Comparison of ENCODE assay signal across 21 cellular contexts in genomic region chr11:46215208-46215931, GRCh38.
"Had no signal": no experiment of that assay in that cellular context is flagged by ENCODE, and none has a peak within 500 bp of the region (broad histone marks: within the 10 kb centered on the region; RNA-seq: fewer than 3 reads in every experiment).

No MANE protein-coding gene starts in this region.

- H3K27ac ChIP-seq: ascending aorta, cardiac muscle cell had no signal

- H3K4me3 ChIP-seq: cardiac muscle cell had no signal

- H3K27me3 ChIP-seq: ascending aorta, cardiac muscle cell had no signal

- H3K9me3 ChIP-seq: ascending aorta had no signal

- ATAC-seq: activated CD8-positive, alpha-beta T cell treated with anti-CD3 and anti-CD28 coated beads for 36 hours; activated T-cell treated with anti-CD3 and anti-CD28 coated beads, Interleukin-2, amount 50 U/mL, for 72 hours; activated T-helper 17 cell treated with anti-CD3 and anti-CD28 coated beads, Interleukin-2, amount 50 U/mL, for 72 hours had no signal

- H3K36me3 Mint-ChIP-seq: activated naive CD8-positive, alpha-beta T cell treated with anti-CD3 and anti-CD28 coated beads for 36 hours had no signal

- H3K36me3 ChIP-seq: ascending aorta, cardiac muscle cell had no signal

- DNase-seq: activated CD4-positive, alpha-beta T cell treated with anti-CD3 and anti-CD28 coated beads, Interleukin-2, amount 10 ng/mL, durations not matched to agents 24 days and 14 days; activated CD4-positive, alpha-beta T cell treated with anti-CD3 and anti-CD28 coated beads, Interleukin-2, amount 50 U/mL, for 4 hours; activated CD8-positive, alpha-beta T cell treated with anti-CD3 and anti-CD28 coated beads for 36 hours; activated effector memory CD4-positive, alpha-beta T cell treated with anti-CD3 and anti-CD28 coated beads, Interleukin-2, amount 50 U/mL, for 16 hours; activated naive CD4-positive, alpha-beta T cell; activated naive CD4-positive, alpha-beta T cell treated with anti-CD3 and anti-CD28 coated beads, Interleukin-2, amount 50 U/mL, for 16 hours; activated naive CD8-positive, alpha-beta T cell treated with anti-CD3 and anti-CD28 coated beads for 36 hours; activated T-cell treated with anti-CD3 and anti-CD28 coated beads, Interleukin-2, amount 50 U/mL, for 1 hour; activated T-cell treated with anti-CD3 and anti-CD28 coated beads, Interleukin-2, amount 50 U/mL, for 72 hours; amniotic stem cell; NCI-H1105; NCI-H1417 treated with DMSO at 0.1 percent for 48 hours; NCI-H187 treated with DMSO at 0.1 percent for 48 hours; NCI-H2081 treated with DMSO at 0.1 percent for 48 hours; NCI-H226; NCI-H446 treated with DMSO at 0.1 percent for 48 hours; NCI-H524; Right ventricle myocardium superior had no signal

- H3K4me1 ChIP-seq: ascending aorta had no signal

- H3K9me3 Mint-ChIP-seq: activated CD4-positive, alpha-beta T cell treated with anti-CD3 and anti-CD28 coated beads, Interleukin-2, amount 10 ng/mL, durations not matched to agents 24 days and 14 days; activated CD8-positive, alpha-beta T cell treated with anti-CD3 and anti-CD28 coated beads for 36 hours; activated naive CD8-positive, alpha-beta T cell treated with anti-CD3 and anti-CD28 coated beads for 36 hours; activated T-cell treated with anti-CD3 and anti-CD28 coated beads, Interleukin-2, amount 50 U/mL, for 72 hours; activated T-helper 17 cell treated with anti-CD3 and anti-CD28 coated beads, Interleukin-2, amount 50 U/mL, for 72 hours had no signal

- H3K27ac Mint-ChIP-seq: activated CD4-positive, alpha-beta T cell treated with anti-CD3 and anti-CD28 coated beads, Interleukin-2, amount 10 ng/mL, durations not matched to agents 24 days and 14 days; activated CD8-positive, alpha-beta T cell treated with anti-CD3 and anti-CD28 coated beads for 36 hours; activated naive CD8-positive, alpha-beta T cell treated with anti-CD3 and anti-CD28 coated beads for 36 hours; activated T-cell treated with anti-CD3 and anti-CD28 coated beads, Interleukin-2, amount 50 U/mL, for 72 hours had no signal

- H3K4me3 Mint-ChIP-seq: activated CD4-positive, alpha-beta T cell treated with anti-CD3 and anti-CD28 coated beads, Interleukin-2, amount 10 ng/mL, durations not matched to agents 24 days and 14 days; activated CD8-positive, alpha-beta T cell treated with anti-CD3 and anti-CD28 coated beads for 36 hours; activated naive CD8-positive, alpha-beta T cell treated with anti-CD3 and anti-CD28 coated beads for 36 hours; activated T-helper 17 cell treated with anti-CD3 and anti-CD28 coated beads, Interleukin-2, amount 50 U/mL, for 72 hours had no signal
